Comparison of ENCODE assay signal across 1 cellular context in the genomic region with DNA sequence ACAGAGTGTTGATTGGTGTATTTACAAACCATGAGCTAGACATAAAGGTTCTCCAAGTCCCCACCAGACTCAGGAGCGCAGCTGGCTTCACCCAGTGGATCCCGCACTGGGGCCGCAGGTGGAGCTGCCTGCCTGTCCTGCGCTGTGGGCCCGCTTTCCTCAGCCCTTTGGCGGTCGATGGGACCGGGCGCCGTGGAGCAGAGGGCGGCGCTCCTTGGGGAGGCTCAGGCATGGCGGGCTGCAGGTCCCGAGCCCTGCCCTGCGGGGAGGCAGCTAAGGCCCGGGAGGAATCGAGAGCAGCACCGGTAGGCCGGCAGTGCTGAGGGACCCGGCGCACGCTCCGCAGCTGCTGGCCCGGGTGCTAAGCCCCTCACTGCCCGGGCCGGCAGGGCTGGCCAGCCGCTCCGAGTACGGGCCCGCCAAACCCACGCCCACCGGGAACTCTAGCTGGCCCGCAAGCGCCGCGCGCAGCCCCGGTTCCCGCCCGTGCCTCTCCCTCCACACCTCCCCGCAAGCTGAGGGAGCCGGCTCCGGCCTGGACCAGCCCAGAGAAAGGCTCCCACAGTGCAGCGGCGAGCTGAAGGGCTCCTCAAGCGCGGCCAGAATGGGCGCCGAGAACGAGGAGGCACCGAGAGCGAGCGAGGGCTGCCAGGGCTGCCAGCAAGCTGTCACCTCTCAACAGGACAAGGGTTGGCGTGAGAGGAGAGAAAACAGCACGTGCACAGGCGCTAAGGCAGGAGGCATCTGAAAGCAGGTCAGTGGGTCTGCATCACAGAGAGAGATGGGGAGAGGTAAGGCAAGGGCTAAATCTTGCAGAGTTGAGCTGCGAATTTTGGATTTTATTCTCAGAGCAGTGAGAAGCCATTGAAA.
TF ChIP-seq lines count a peak whose summit lies in the region.

No MANE protein-coding gene starts in this region.

TF ChIP-seq in HEK293T, 16 proteins besides CTCF, POLR2A, EP300 and RAD21 (continued from another document):
- TF ChIP-seq, protein P1, sequence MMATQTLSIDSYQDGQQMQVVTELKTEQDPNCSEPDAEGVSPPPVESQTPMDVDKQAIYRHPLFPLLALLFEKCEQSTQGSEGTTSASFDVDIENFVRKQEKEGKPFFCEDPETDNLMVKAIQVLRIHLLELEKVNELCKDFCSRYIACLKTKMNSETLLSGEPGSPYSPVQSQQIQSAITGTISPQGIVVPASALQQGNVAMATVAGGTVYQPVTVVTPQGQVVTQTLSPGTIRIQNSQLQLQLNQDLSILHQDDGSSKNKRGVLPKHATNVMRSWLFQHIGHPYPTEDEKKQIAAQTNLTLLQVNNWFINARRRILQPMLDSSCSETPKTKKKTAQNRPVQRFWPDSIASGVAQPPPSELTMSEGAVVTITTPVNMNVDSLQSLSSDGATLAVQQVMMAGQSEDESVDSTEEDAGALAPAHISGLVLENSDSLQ (IDR thresholded peaks at IDR 0.05), result no peak
- TF ChIP-seq SUZ12 (IDR thresholded peaks at IDR 0.05), result no peak
- no peak for TF ChIP-seq FOXA1 (IDR thresholded peaks at IDR 0.05)
- no peak for TF ChIP-seq ELF4 (IDR thresholded peaks at IDR 0.05)
